15 cellular contexts compared by ENCODE assay signal in the genomic region with DNA sequence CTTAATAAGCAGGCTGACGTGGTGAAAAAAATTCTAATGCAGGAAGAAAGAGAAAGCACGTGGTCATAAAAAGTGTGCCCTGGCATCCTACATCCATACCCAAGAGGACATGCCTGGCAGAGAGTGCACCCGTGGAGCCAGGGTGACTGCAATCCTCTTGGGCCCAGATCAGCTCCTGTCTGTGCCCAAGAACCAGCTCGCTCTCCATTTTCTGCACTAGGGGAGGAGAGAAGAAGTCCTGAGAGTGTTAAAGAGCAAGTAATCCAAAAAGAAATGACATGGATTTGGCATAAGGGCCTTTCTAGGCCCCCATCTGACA.
A peak's percentile ranks its signal among the peaks of the same experiment; 100 is the strongest.
DNase-seq lines count a peak whose midpoint lies in the region; ATAC-seq lines count a peak whose summit lies in the region.
"Had no signal": no experiment of that assay in that cellular context is flagged by ENCODE, and none has a peak within 500 bp of the region (broad histone marks: within the 10 kb centered on the region; RNA-seq: fewer than 3 reads in every experiment).

No MANE protein-coding gene starts in this region.

- peaks cover 5% of the 10 kb centered on the region for H3K9me3 Mint-ChIP-seq in activated CD4-positive, alpha-beta T cell treated with anti-CD3 and anti-CD28 coated beads, Interleukin-2, amount 10 ng/mL, durations not matched to agents 7 days and 5 days
- H3K9me3 Mint-ChIP-seq in activated naive CD8-positive, alpha-beta T cell treated with anti-CD3 and anti-CD28 coated beads, Interleukin-2, amount 10 ng/mL, durations not matched to agents 7 days and 5 days, result peaks cover 1% of the 10 kb centered on the region
- H3K9me3 Mint-ChIP-seq in naive thymus-derived CD4-positive, alpha-beta T cell, result peaks cover 0 to 4% (median 0%) of the 10 kb centered on the region in 11 donors

- H3K36me3 Mint-ChIP-seq in activated CD4-positive, alpha-beta T cell treated with anti-CD3 and anti-CD28 coated beads, Interleukin-2, amount 10 ng/mL, durations not matched to agents 7 days and 5 days (ENCODE audit: low read depth), result no peaks in the 10 kb centered on the region
- no peaks in the 10 kb centered on the region for H3K36me3 Mint-ChIP-seq in activated naive CD8-positive, alpha-beta T cell treated with anti-CD3 and anti-CD28 coated beads, Interleukin-2, amount 10 ng/mL, durations not matched to agents 7 days and 5 days
- peaks cover 0 to 7% (median 0%) of the 10 kb centered on the region in 5 donors for H3K36me3 Mint-ChIP-seq in naive thymus-derived CD4-positive, alpha-beta T cell
- H3K36me3 Mint-ChIP-seq: IgD-negative memory B cell had no signal

- H3K4me3 ChIP-seq in HUES6 (ENCODE audit: low read depth, low read length), result peak overlapping the region; percentile 51
- peak overlapping the region; percentile 48 for H3K4me3 ChIP-seq in naive thymus-derived CD4-positive, alpha-beta T cell (ENCODE audit: low read length)

- ATAC-seq in activated naive CD8-positive, alpha-beta T cell treated with anti-CD3 and anti-CD28 coated beads, Interleukin-2, amount 10 ng/mL, durations not matched to agents 7 days and 5 days (ENCODE audit: low read depth), result no peak
- no peak for ATAC-seq in naive thymus-derived CD4-positive, alpha-beta T cell
- ATAC-seq in GM21526 (IDR thresholded peaks at IDR 0.05; ENCODE audit: low FRiP score, unreplicated experiment) (no peak), HG03095 (IDR thresholded peaks at IDR 0.05; ENCODE audit: unreplicated experiment) (no peak)

- H3K4me1 Mint-ChIP-seq in activated CD4-positive, alpha-beta T cell treated with anti-CD3 and anti-CD28 coated beads, Interleukin-2, amount 10 ng/mL, durations not matched to agents 7 days and 5 days, result peaks cover 17% of the 10 kb centered on the region
- peaks cover 11% of the 10 kb centered on the region for H3K4me1 Mint-ChIP-seq in activated naive CD8-positive, alpha-beta T cell treated with anti-CD3 and anti-CD28 coated beads, Interleukin-2, amount 10 ng/mL, durations not matched to agents 7 days and 5 days
- H3K4me1 Mint-ChIP-seq in naive thymus-derived CD4-positive, alpha-beta T cell, result peaks cover 6 to 19% (median 14%) of the 10 kb centered on the region in 7 donors

- peak overlapping the region; percentile 41 for H3K9ac ChIP-seq in HUES6 (ENCODE audit: low read length)

- peak overlapping the region; percentile 77 for H3K27ac Mint-ChIP-seq in activated CD4-positive, alpha-beta T cell treated with anti-CD3 and anti-CD28 coated beads, Interleukin-2, amount 10 ng/mL, durations not matched to agents 7 days and 5 days
- peak overlapping the region; percentile 70 for H3K27ac Mint-ChIP-seq in activated naive CD8-positive, alpha-beta T cell treated with anti-CD3 and anti-CD28 coated beads, Interleukin-2, amount 10 ng/mL, durations not matched to agents 7 days and 5 days
- peak overlapping the region in 4 of 9 donors; percentile 65 to 83 (median 78) for H3K27ac Mint-ChIP-seq in naive thymus-derived CD4-positive, alpha-beta T cell
- H3K27ac Mint-ChIP-seq: IgD-negative memory B cell had no signal

- peak overlapping the region; percentile 74 for H3K4me3 Mint-ChIP-seq in activated CD4-positive, alpha-beta T cell treated with anti-CD3 and anti-CD28 coated beads, Interleukin-2, amount 10 ng/mL, durations not matched to agents 7 days and 5 days
- H3K4me3 Mint-ChIP-seq in activated naive CD8-positive, alpha-beta T cell treated with anti-CD3 and anti-CD28 coated beads, Interleukin-2, amount 10 ng/mL, durations not matched to agents 7 days and 5 days, result peak overlapping the region; percentile 88
- H3K4me3 Mint-ChIP-seq in naive thymus-derived CD4-positive, alpha-beta T cell, result peak overlapping the region; percentile 80 to 91 (median 87)

- H3K4me1 ChIP-seq in HUES6 (ENCODE audit: control insufficient read depth, insufficient read depth, low read length), result peaks cover 28% of the 10 kb centered on the region
- H3K4me1 ChIP-seq in naive thymus-derived CD4-positive, alpha-beta T cell (ENCODE audit: control insufficient read depth in 2 of 2, insufficient read depth in 2 of 2, low read length in 2 of 2), result peaks cover 0 to 3% of the 10 kb centered on the region in 2 donors
- H3K4me1 ChIP-seq: Peyer's patch had no signal

- H3K27me3 ChIP-seq in HUES6 (ENCODE audit: control insufficient read depth, insufficient read depth, low read length), result peaks cover 27% of the 10 kb centered on the region
- no peaks in the 10 kb centered on the region for H3K27me3 ChIP-seq in naive thymus-derived CD4-positive, alpha-beta T cell (ENCODE audit: control insufficient read depth in 2 of 2, insufficient read depth in 2 of 2, low read length in 2 of 2)
- H3K27me3 ChIP-seq: esophagus muscularis mucosa, Peyer's patch had no signal

- CTCF ChIA-PET in activated CD4-positive, alpha-beta T cell treated with anti-CD3 and anti-CD28 coated beads, Interleukin-2, amount 10 ng/mL, durations not matched to agents 7 days and 5 days (lab: Charles Lee), result no interaction called here
- CTCF ChIA-PET in naive thymus-derived CD4-positive, alpha-beta T cell (lab: Charles Lee), result interaction anchor here (1.2 kb wide), 1 partner anchor 16 kb away, joined by 3 read pairs; no protein-coding TSS in a partner anchor

- DNase-seq in activated CD4-positive, alpha-beta T cell treated with anti-CD3 and anti-CD28 coated beads, Interleukin-2, amount 10 ng/mL, durations not matched to agents 7 days and 5 days, result no peak
- DNase-seq in activated CD4-positive, alpha-beta T cell treated with anti-CD3 and anti-CD28 coated beads, Interleukin-2, amount 50 U/mL, for 1 hour, result no peak
- no peak for DNase-seq in activated naive CD8-positive, alpha-beta T cell treated with anti-CD3 and anti-CD28 coated beads, Interleukin-2, amount 10 ng/mL, durations not matched to agents 7 days and 5 days
- no peak for DNase-seq in naive thymus-derived CD4-positive, alpha-beta T cell
- no peak for DNase-seq in ureter (ENCODE audit: low spot score)
- DNase-seq: amygdala, cortex of kidney, DMS153, Peyer's patch, trophoblast cell had no signal

- H3K27ac ChIP-seq in HUES6 (ENCODE audit: low read depth, low read length), result no peak overlapping the region; the same call in 1 of the 2 replicates
- H3K27ac ChIP-seq in naive thymus-derived CD4-positive, alpha-beta T cell (ENCODE audit: low read depth, low read length), result no peak overlapping the region
- H3K27ac ChIP-seq: esophagus muscularis mucosa, Peyer's patch had no signal

- intact Hi-C loops in naive thymus-derived CD4-positive, alpha-beta T cell (cut with micrococcal nuclease), result no loop called here

- peaks cover 8% of the 10 kb centered on the region; the same call in 1 of the 2 replicates for H3K9me3 ChIP-seq in HUES6 (ENCODE audit: control insufficient read depth, insufficient read depth, low read depth, low read length)
- H3K9me3 ChIP-seq in naive thymus-derived CD4-positive, alpha-beta T cell (ENCODE audit: control insufficient read depth in 2 of 3, low read length in 3 of 3), result no peaks in the 10 kb centered on the region
- H3K9me3 ChIP-seq: esophagus muscularis mucosa, Peyer's patch had no signal

- no peaks in the 10 kb centered on the region for H3K27me3 Mint-ChIP-seq in activated CD4-positive, alpha-beta T cell treated with anti-CD3 and anti-CD28 coated beads, Interleukin-2, amount 10 ng/mL, durations not matched to agents 7 days and 5 days
- peaks cover 7% of the 10 kb centered on the region for H3K27me3 Mint-ChIP-seq in activated naive CD8-positive, alpha-beta T cell treated with anti-CD3 and anti-CD28 coated beads, Interleukin-2, amount 10 ng/mL, durations not matched to agents 7 days and 5 days
- H3K27me3 Mint-ChIP-seq in naive thymus-derived CD4-positive, alpha-beta T cell, result peaks cover 0 to 13% (median 0%) of the 10 kb centered on the region in 5 donors

- POLR2A ChIA-PET in activated CD4-positive, alpha-beta T cell treated with anti-CD3 and anti-CD28 coated beads, Interleukin-2, amount 10 ng/mL, durations not matched to agents 7 days and 5 days (lab: Charles Lee), result no interaction called here
- POLR2A ChIA-PET in activated naive CD8-positive, alpha-beta T cell treated with anti-CD3 and anti-CD28 coated beads, Interleukin-2, amount 10 ng/mL, durations not matched to agents 7 days and 5 days (lab: Charles Lee), result no interaction called here
- POLR2A ChIA-PET in naive thymus-derived CD4-positive, alpha-beta T cell (lab: Charles Lee), result interaction anchor here (1.1 kb wide), 1 partner anchor 10 kb away, joined by 5 read pairs; no protein-coding TSS in a partner anchor

- no peaks in the 10 kb centered on the region for H3K36me3 ChIP-seq in HUES6 (ENCODE audit: control insufficient read depth, insufficient read depth, low read length)
- no peaks in the 10 kb centered on the region for H3K36me3 ChIP-seq in naive thymus-derived CD4-positive, alpha-beta T cell (ENCODE audit: control insufficient read depth in 2 of 3, insufficient read depth in 3 of 3, low read length in 3 of 3)
- H3K36me3 ChIP-seq: esophagus muscularis mucosa, Peyer's patch had no signal
